Comparison of ENCODE assay signal across 1 cellular context in genomic region chr1:35278886-35279554, GRCh38.
TF ChIP-seq lines count a peak whose summit lies in the region.

No MANE protein-coding gene starts in this region.

TF ChIP-seq in K562, 482 proteins besides CTCF, POLR2A, EP300 and RAD21 (continues in another document):
- TF ChIP-seq MNT (conservative IDR thresholded peaks at IDR 0.05) (peak; percentile 97 to 98), CTBP1 (IDR thresholded peaks at IDR 0.05; ENCODE audit: borderline replicate concordance) (peak; percentile 90), ZNF77 (CRISPR knock-in tag; IDR thresholded peaks at IDR 0.05) (no peak), MCM5 (IDR thresholded peaks at IDR 0.05; ENCODE audit: low read depth) (no peak), ZNF717 (CRISPR knock-in tag; IDR thresholded peaks at IDR 0.05) (no peak), MECOM (CRISPR knock-in tag; IDR thresholded peaks at IDR 0.05) (peak; percentile 99), BRD9 (IDR thresholded peaks at IDR 0.05; ENCODE audit: low read depth, partially characterized antibody) (no peak), CBX1 (IDR thresholded peaks at IDR 0.05; ENCODE audit: low read depth) (no peak), NR1H2 (CRISPR knock-in tag; IDR thresholded peaks at IDR 0.05) (no peak), ZNF780A (CRISPR knock-in tag; IDR thresholded peaks at IDR 0.05) (no peak), ZNF277 (CRISPR knock-in tag; IDR thresholded peaks at IDR 0.05; ENCODE audit: borderline replicate concordance) (no peak), JUNB (CRISPR knock-in tag; conservative IDR thresholded peaks at IDR 0.05) (peak; percentile 91), KLF6 (CRISPR knock-in tag; IDR thresholded peaks at IDR 0.05; ENCODE audit: borderline replicate concordance) (peak; percentile 66; the same call in 1 of the 2 replicates), MAFK (IDR thresholded peaks at IDR 0.05; ENCODE audit: low read length) (no peak; the same call in 1 of the 2 replicates), KLF13 (tag; IDR thresholded peaks at IDR 0.05; ENCODE audit: borderline replicate concordance, low read depth) (no peak), GTF2B (IDR thresholded peaks at IDR 0.05; ENCODE audit: extremely low read depth, insufficient read length) (no peak), MEF2D (tag; conservative IDR thresholded peaks at IDR 0.05; ENCODE audit: low read depth) (no peak; the same call in 1 of the 2 replicates), ADNP (tag; IDR thresholded peaks at IDR 0.05) (0 out of 2 replicates have a peak, but pooled peaks have one; percentile 32), TRIM24 (IDR thresholded peaks at IDR 0.05) (peak; percentile 71 to 88; a peak in 3 of 4 replicates), SFPQ (IDR thresholded peaks at IDR 0.05; ENCODE audit: low read depth, low read length) (no peak), BHLHE40 (IDR thresholded peaks at IDR 0.05; ENCODE audit: low read length) (peak; percentile 69), ETV6 (IDR thresholded peaks at IDR 0.05; ENCODE audit: borderline replicate concordance in 1 of 2, low read depth in 2 of 2, low read length in 1 of 2) (no peak), ETV6 (CRISPR knock-in tag; IDR thresholded peaks at IDR 0.05; ENCODE audit: borderline replicate concordance) (no peak), CBX8 (IDR thresholded peaks at IDR 0.05; ENCODE audit: borderline replicate concordance, extremely low read depth, low read depth, low read length, poor library complexity, severe bottlenecking) (no peak), WHSC1 (IDR thresholded peaks at IDR 0.05; ENCODE audit: low read length) (no peak), ZNF444 (CRISPR knock-in tag; IDR thresholded peaks at IDR 0.05) (peak; percentile 47; the same call in 1 of the 2 replicates), ELF1 (tag; IDR thresholded peaks at IDR 0.05) (no peak), YBX1 (IDR thresholded peaks at IDR 0.05) (no peak), ID3 (CRISPR knock-in tag; IDR thresholded peaks at IDR 0.05) (no peak), ID3 (tag; IDR thresholded peaks at IDR 0.05) (peak; percentile 79), MED1 (CRISPR knock-in tag; IDR thresholded peaks at IDR 0.05; ENCODE audit: borderline replicate concordance) (no peak), CBX3 (IDR thresholded peaks at IDR 0.05; ENCODE audit: borderline replicate concordance in 1 of 2, low read length in 2 of 2) (peak in 1 of 2 experiments; percentile 93; a peak in 2 of 3 replicates), KLF16 (IDR thresholded peaks at IDR 0.05) (peak; percentile 66), ZSCAN32 (CRISPR knock-in tag; IDR thresholded peaks at IDR 0.05) (no peak), PTTG1 (tag; IDR thresholded peaks at IDR 0.05; ENCODE audit: low read depth) (no peak), HOXB6 (CRISPR knock-in tag; IDR thresholded peaks at IDR 0.05; ENCODE audit: borderline replicate concordance) (no peak), ZNF316 (IDR thresholded peaks at IDR 0.05) (no peak), TAF1 (IDR thresholded peaks at IDR 0.05; ENCODE audit: control insufficient read depth, extremely low read depth, insufficient read depth, low read length, severe bottlenecking) (no peak), PHTF2 (CRISPR knock-in tag; IDR thresholded peaks at IDR 0.05) (no peak), ZNF384 (IDR thresholded peaks at IDR 0.05; ENCODE audit: low read depth, low read length) (no peak), ZNF75A (CRISPR knock-in tag; IDR thresholded peaks at IDR 0.05) (peak; percentile 69; the same call in 1 of the 2 replicates), ARHGAP35 (IDR thresholded peaks at IDR 0.05; ENCODE audit: partially characterized antibody) (no peak), TRIM28 (IDR thresholded peaks at IDR 0.05) (peak; percentile 64), ZNF79 (CRISPR knock-in tag; IDR thresholded peaks at IDR 0.05; ENCODE audit: low read depth) (no peak)
- TF ChIP-seq, protein P1, sequence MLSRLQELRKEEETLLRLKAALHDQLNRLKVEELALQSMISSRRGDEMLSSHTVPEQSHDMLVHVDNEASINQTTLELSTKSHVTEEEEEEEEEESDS (CRISPR knock-in tag; IDR thresholded peaks at IDR 0.05): no peak
- TF ChIP-seq, protein P2, sequence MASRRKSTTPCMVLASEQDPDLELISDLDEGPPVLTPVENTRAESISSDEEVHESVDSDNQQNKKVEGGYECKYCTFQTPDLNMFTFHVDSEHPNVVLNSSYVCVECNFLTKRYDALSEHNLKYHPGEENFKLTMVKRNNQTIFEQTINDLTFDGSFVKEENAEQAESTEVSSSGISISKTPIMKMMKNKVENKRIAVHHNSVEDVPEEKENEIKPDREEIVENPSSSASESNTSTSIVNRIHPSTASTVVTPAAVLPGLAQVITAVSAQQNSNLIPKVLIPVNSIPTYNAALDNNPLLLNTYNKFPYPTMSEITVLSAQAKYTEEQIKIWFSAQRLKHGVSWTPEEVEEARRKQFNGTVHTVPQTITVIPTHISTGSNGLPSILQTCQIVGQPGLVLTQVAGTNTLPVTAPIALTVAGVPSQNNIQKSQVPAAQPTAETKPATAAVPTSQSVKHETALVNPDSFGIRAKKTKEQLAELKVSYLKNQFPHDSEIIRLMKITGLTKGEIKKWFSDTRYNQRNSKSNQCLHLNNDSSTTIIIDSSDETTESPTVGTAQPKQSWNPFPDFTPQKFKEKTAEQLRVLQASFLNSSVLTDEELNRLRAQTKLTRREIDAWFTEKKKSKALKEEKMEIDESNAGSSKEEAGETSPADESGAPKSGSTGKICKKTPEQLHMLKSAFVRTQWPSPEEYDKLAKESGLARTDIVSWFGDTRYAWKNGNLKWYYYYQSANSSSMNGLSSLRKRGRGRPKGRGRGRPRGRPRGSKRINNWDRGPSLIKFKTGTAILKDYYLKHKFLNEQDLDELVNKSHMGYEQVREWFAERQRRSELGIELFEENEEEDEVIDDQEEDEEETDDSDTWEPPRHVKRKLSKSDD (conservative IDR thresholded peaks at IDR 0.05; ENCODE audit: low read length): no peak
- TF ChIP-seq, protein P3, sequence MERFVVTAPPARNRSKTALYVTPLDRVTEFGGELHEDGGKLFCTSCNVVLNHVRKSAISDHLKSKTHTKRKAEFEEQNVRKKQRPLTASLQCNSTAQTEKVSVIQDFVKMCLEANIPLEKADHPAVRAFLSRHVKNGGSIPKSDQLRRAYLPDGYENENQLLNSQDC (CRISPR knock-in tag; IDR thresholded peaks at IDR 0.05): no peak
- TF ChIP-seq, protein P4, sequence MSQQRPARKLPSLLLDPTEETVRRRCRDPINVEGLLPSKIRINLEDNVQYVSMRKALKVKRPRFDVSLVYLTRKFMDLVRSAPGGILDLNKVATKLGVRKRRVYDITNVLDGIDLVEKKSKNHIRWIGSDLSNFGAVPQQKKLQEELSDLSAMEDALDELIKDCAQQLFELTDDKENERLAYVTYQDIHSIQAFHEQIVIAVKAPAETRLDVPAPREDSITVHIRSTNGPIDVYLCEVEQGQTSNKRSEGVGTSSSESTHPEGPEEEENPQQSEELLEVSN (IDR thresholded peaks at IDR 0.05; ENCODE audit: borderline replicate concordance in 1 of 2, extremely low read depth in 1 of 2, insufficient read depth in 1 of 2, insufficient read length in 1 of 2, low read depth in 1 of 2, low read length in 1 of 2, poor library complexity in 1 of 2, severe bottlenecking in 1 of 2): peak; percentile 80 to 86
- TF ChIP-seq, protein P5, sequence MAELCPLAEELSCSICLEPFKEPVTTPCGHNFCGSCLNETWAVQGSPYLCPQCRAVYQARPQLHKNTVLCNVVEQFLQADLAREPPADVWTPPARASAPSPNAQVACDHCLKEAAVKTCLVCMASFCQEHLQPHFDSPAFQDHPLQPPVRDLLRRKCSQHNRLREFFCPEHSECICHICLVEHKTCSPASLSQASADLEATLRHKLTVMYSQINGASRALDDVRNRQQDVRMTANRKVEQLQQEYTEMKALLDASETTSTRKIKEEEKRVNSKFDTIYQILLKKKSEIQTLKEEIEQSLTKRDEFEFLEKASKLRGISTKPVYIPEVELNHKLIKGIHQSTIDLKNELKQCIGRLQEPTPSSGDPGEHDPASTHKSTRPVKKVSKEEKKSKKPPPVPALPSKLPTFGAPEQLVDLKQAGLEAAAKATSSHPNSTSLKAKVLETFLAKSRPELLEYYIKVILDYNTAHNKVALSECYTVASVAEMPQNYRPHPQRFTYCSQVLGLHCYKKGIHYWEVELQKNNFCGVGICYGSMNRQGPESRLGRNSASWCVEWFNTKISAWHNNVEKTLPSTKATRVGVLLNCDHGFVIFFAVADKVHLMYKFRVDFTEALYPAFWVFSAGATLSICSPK (IDR thresholded peaks at IDR 0.05; ENCODE audit: borderline replicate concordance): no peak
- TF ChIP-seq, protein P6, sequence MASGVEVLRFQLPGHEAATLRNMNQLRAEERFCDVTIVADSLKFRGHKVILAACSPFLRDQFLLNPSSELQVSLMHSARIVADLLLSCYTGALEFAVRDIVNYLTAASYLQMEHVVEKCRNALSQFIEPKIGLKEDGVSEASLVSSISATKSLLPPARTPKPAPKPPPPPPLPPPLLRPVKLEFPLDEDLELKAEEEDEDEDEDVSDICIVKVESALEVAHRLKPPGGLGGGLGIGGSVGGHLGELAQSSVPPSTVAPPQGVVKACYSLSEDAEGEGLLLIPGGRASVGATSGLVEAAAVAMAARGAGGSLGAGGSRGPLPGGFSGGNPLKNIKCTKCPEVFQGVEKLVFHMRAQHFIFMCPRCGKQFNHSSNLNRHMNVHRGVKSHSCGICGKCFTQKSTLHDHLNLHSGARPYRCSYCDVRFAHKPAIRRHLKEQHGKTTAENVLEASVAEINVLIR (CRISPR knock-in tag; IDR thresholded peaks at IDR 0.05): 0 out of 2 replicates have a peak, but pooled peaks have one; percentile 34
- TF ChIP-seq, protein P7, sequence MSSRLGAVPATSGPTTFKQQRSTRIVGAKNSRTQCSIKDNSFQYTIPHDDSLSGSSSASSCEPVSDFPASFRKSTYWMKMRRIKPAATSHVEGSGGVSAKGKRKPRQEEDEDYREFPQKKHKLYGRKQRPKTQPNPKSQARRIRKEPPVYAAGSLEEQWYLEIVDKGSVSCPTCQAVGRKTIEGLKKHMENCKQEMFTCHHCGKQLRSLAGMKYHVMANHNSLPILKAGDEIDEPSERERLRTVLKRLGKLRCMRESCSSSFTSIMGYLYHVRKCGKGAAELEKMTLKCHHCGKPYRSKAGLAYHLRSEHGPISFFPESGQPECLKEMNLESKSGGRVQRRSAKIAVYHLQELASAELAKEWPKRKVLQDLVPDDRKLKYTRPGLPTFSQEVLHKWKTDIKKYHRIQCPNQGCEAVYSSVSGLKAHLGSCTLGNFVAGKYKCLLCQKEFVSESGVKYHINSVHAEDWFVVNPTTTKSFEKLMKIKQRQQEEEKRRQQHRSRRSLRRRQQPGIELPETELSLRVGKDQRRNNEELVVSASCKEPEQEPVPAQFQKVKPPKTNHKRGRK (tag; IDR thresholded peaks at IDR 0.05): no peak
